ENCODE assay signal across 1 cellular context in the genomic region with DNA sequence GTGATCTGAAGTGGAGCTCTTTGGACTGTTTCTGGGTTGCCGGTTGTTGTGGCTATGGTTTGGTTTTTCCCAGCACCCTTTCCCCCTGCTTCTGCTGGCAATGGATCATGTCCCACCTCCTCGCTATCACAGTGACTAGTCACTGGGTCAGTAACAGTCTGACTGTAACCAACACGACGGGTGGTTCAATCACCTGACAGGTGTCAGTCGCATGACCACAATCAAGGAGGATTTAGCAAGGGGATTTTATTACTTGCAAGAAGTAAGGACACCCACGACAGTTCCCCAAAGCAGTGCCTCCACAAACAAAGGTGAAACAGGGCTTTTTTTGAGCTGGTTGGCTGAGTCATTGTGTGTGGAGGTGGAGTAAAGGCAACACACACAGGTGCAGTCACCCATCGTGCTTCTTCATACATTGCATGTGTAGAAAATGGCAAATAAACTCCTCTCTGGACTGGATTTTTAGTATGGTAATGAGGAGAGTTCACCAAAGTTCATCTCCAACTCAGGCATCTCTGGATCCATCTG.
A peak's percentile ranks its signal among the peaks of the same experiment; 100 is the strongest.
TF ChIP-seq lines count a peak whose summit lies in the region.

No MANE protein-coding gene starts in this region.

TF ChIP-seq in GM12878, 131 proteins besides CTCF, POLR2A, EP300 and RAD21 (continued from another document):
- TF ChIP-seq, protein P1, sequence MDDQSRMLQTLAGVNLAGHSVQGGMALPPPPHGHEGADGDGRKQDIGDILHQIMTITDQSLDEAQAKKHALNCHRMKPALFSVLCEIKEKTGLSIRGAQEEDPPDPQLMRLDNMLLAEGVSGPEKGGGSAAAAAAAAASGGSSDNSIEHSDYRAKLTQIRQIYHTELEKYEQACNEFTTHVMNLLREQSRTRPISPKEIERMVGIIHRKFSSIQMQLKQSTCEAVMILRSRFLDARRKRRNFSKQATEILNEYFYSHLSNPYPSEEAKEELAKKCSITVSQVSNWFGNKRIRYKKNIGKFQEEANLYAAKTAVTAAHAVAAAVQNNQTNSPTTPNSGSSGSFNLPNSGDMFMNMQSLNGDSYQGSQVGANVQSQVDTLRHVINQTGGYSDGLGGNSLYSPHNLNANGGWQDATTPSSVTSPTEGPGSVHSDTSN (IDR thresholded peaks at IDR 0.05; ENCODE audit: insufficient replicate concordance, low read depth, low read length): peak; percentile 9
- TF ChIP-seq SRF (IDR thresholded peaks at IDR 0.05; ENCODE audit: low read depth in 2 of 2, low read length in 2 of 2): no peak
- peak; percentile 45; the same call in 1 of the 2 replicates for TF ChIP-seq IKZF1 (conservative IDR thresholded peaks at IDR 0.05)
